ENCODE assay signal across 8 cellular contexts in genomic region chr2:152740743-152741328, GRCh38. TPM values are rescaled to one million over a fixed set of nuclear protein-coding genes. Genes with fewer than 3 reads are reported as not detected.
DNase-seq lines count a peak whose midpoint lies in the region; ATAC-seq lines count a peak whose summit lies in the region.

No MANE protein-coding gene starts in this region.

- no peak overlapping the region for H3K18ac ChIP-seq in mesendoderm (ENCODE audit: low read length)

- H3K4me1 ChIP-seq in mesendoderm (ENCODE audit: control insufficient read depth, low read depth, low read length), result no peaks in the 10 kb centered on the region

- in situ Hi-C loops in G401 (cut with HindIII; ENCODE audit: low sequenced_read_pairs), result no loop called here

- 100% methylated on average over 1 of the region's 2 CpGs for WGBS in mesendoderm (ENCODE audit: extremely low coverage, insufficient coverage, low lambda C conversion rate)

- no peak overlapping the region for H3K27ac ChIP-seq in mesendoderm (ENCODE audit: low read depth, low read length)

- no peaks in the 10 kb centered on the region for H3K27me3 ChIP-seq in mesendoderm (ENCODE audit: insufficient read depth, low read length, poor library complexity)

- no peaks in the 10 kb centered on the region for H3K79me1 ChIP-seq in mesendoderm (ENCODE audit: low read length)

- no peak overlapping the region for H3K4me3 ChIP-seq in mesendoderm (ENCODE audit: low read length)

- H2BK120ac ChIP-seq in mesendoderm (ENCODE audit: low read depth, low read length), result no peak overlapping the region

- H3K79me2 ChIP-seq in mesendoderm (ENCODE audit: control insufficient read depth, insufficient read depth, low read length), result no peaks in the 10 kb centered on the region

- DNase-seq in G401 (ENCODE audit: low spot score) (peak; percentile 63), NCI-H774 (lab: John Stamatoyannopoulos, UW) (peak; percentile 21), cerebellum (ENCODE audit: low spot score) (peak; percentile 47), mesendoderm (peak; percentile 63), NCI-H524 treated with DMSO at 0.1 percent for 48 hours (lab: John Stamatoyannopoulos, UW) (no peak)
- no peak for DNase-seq in activated CD4-positive, alpha-beta T cell treated with anti-CD3 and anti-CD28 coated beads, Interleukin-2, amount 50 U/mL, for 1 hour

- no peak overlapping the region for H3K4me2 ChIP-seq in mesendoderm (ENCODE audit: low read length)

- no peak overlapping the region for H3K23ac ChIP-seq in mesendoderm (ENCODE audit: low read length)

- peak; percentile 63 for ATAC-seq in GM19468 (IDR thresholded peaks at IDR 0.05; ENCODE audit: extremely low read depth, unreplicated experiment)
- ATAC-seq in HG03469 (IDR thresholded peaks at IDR 0.05; ENCODE audit: unreplicated experiment), result peak; percentile 66

- H3K36me3 ChIP-seq in mesendoderm (ENCODE audit: control insufficient read depth, insufficient read depth, low read length), result no peaks in the 10 kb centered on the region

- no peak overlapping the region for H4K5ac ChIP-seq in mesendoderm (ENCODE audit: low read length)

- H3K4ac ChIP-seq in mesendoderm (ENCODE audit: low read depth, low read length), result no peak overlapping the region

- no peak overlapping the region for H3K56ac ChIP-seq in mesendoderm (ENCODE audit: low read length)

- H3K9ac ChIP-seq in mesendoderm (ENCODE audit: low read length), result no peak overlapping the region

- no peak overlapping the region for H2BK15ac ChIP-seq in mesendoderm (replicated peaks; ENCODE audit: low read depth)

- no peak overlapping the region for H2BK5ac ChIP-seq in mesendoderm (ENCODE audit: low read length)

- no peak overlapping the region for H2AK5ac ChIP-seq in mesendoderm (ENCODE audit: low read length)

- no peak overlapping the region for H4K8ac ChIP-seq in mesendoderm (ENCODE audit: low read depth, low read length)

RNA-seq across cellular contexts. Expression of gene ARL6IP6, which starts 22.4 kb away (rescaled TPM):
- total RNA-seq in G401 (2014; rRNA removed; shearing (Covaris generic)), result 29.2 and 39.0 TPM in 2 replicates
- 31.9 TPM for total RNA-seq in cerebellum
- polyA plus RNA-seq in mesendoderm (2013, experiment 1 of 2), result 34.4 TPM
- 41.9 TPM for polyA plus RNA-seq in mesendoderm (2013, experiment 2 of 2)

RNA-seq across cellular contexts. Expression of gene PRPF40A, which starts 23.6 kb away (rescaled TPM):
- 151 and 321 TPM in 2 replicates for total RNA-seq in G401 (2014; rRNA removed; shearing (Covaris generic))
- total RNA-seq in cerebellum, result 105 TPM
- 328 TPM for polyA plus RNA-seq in mesendoderm (2013, experiment 1 of 2)
- 320 TPM for polyA plus RNA-seq in mesendoderm (2013, experiment 2 of 2)

Comparison
In these comparisons a context has a peak if more than half of its experiments do, and no peak if none do; other contexts are left out.
1. DNase-seq: peak in G401 (single experiment), NCI-H774 (single experiment), cerebellum (single experiment) and mesendoderm (single experiment); none in NCI-H524 treated with DMSO at 0.1 percent for 48 hours (single experiment) and activated CD4-positive, alpha-beta T cell treated with anti-CD3 and anti-CD28 coated beads, Interleukin-2, amount 50 U/mL, for 1 hour (single experiment).